ENCODE assay signal across 17 cellular contexts in the genomic region with DNA sequence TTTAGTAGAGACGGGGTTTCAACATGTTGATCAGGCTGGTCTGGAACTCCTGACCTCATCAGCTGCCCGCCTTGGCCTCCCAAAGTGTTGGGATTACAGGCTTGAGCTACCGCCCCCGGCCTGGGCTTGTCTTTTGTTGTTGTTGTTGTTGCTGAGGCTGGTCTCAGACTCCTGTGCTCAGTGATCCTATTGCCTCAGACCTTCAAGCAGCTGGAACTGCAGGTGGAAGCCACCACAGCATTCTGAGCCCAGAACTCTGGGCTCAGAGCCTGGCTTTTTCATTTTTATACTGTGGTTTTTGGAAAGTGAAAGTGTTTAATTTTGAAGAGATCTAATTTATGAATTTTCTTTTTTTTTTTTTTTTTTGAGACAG. TPM values are rescaled to one million over a fixed set of nuclear protein-coding genes. Genes with fewer than 3 reads are reported as not detected.
DNase-seq lines count a peak whose midpoint lies in the region; ATAC-seq, FAIRE-seq and TF ChIP-seq lines count a peak whose summit lies in the region.
"Had no signal": no experiment of that assay in that cellular context is flagged by ENCODE, and none has a peak within 500 bp of the region (broad histone marks: within the 10 kb centered on the region; RNA-seq: fewer than 3 reads in every experiment).

No MANE protein-coding gene starts in this region.

- no peak overlapping the region for H2BK15ac ChIP-seq in H1 (ENCODE audit: low read length)

- no peak overlapping the region for H4K91ac ChIP-seq in H1 (replicated peaks; ENCODE audit: insufficient read length, low read length)

- no peak overlapping the region for H3K4me3 ChIP-seq in breast epithelium
- no peak overlapping the region for H3K4me3 ChIP-seq in PC-9
- peak overlapping the region in 1 of 4 experiments; percentile 46; a peak in 2 of 8 replicates for H3K4me3 ChIP-seq in H1 (ENCODE audit: extremely low read depth in 1 of 4, insufficient read depth in 2 of 4, low read depth in 3 of 4, low read length in 4 of 4)
- no peak overlapping the region for H3K4me3 ChIP-seq in gastrocnemius medialis
- H3K4me3 ChIP-seq: A549, SK-N-MC had no signal

- FAIRE-seq in H1 (lab: Jason Lieb, UNC), result no peak
- FAIRE-seq: A549 had no signal

- no peaks in the 10 kb centered on the region for H3K9me3 ChIP-seq in breast epithelium
- no peaks in the 10 kb centered on the region for H3K9me3 ChIP-seq in PC-9 (ENCODE audit: insufficient read depth, low read depth)
- H3K9me3 ChIP-seq in H1 (ENCODE audit: insufficient read depth in 2 of 2, low read depth in 1 of 2, low read length in 1 of 2), result no peaks in the 10 kb centered on the region
- no peaks in the 10 kb centered on the region for H3K9me3 ChIP-seq in gastrocnemius medialis
- H3K9me3 ChIP-seq: A549 had no signal

- H4K5ac ChIP-seq in H1 (ENCODE audit: insufficient read length, low read depth, low read length), result no peak overlapping the region

- H3F3A ChIP-seq in PC-9 (ENCODE audit: insufficient read depth, low read depth), result 0 out of 2 replicates have a peak, but pooled peaks cover 5% of the 10 kb centered on the region

- in situ Hi-C loops in gastrocnemius medialis (cut with MboI; ENCODE audit: low sequenced_read_pairs in 4 of 4), result no loop called here

- no peaks in the 10 kb centered on the region for H3K79me1 ChIP-seq in H1 (ENCODE audit: low read depth, low read length)

- no peak overlapping the region for H3K56ac ChIP-seq in H1 (replicated peaks; ENCODE audit: insufficient read length, low read depth, low read length)

- peak overlapping the region; percentile 52; the same call in 1 of the 2 replicates for H2BK5ac ChIP-seq in H1 (ENCODE audit: low read depth, low read length)

- H3K27me3 ChIP-seq in breast epithelium, result no peaks in the 10 kb centered on the region
- no peaks in the 10 kb centered on the region for H3K27me3 ChIP-seq in PC-9 (ENCODE audit: insufficient read depth, low read depth)
- H3K27me3 ChIP-seq in H1 (replicated peaks in 1 of 4; ENCODE audit: control insufficient read depth in 3 of 4, extremely low read depth in 1 of 4, insufficient read depth in 3 of 4, low read length in 3 of 4), result no peaks in the 10 kb centered on the region
- H3K27me3 ChIP-seq in gastrocnemius medialis, result no peaks in the 10 kb centered on the region

- H2AK5ac ChIP-seq in H1 (ENCODE audit: low read depth, low read length), result peak overlapping the region; percentile 96; the same call in 1 of the 2 replicates

- H3K79me2 ChIP-seq in PC-9 (ENCODE audit: low read depth), result no peaks in the 10 kb centered on the region
- no peaks in the 10 kb centered on the region for H3K79me2 ChIP-seq in H1 (ENCODE audit: control insufficient read depth in 1 of 2, insufficient read depth in 2 of 2, low read length in 2 of 2)

- CTCF ChIA-PET in MCF 10A (lab: Yijun Ruan, JAX), result interaction anchor here (0.6 to 1.3 kb wide), 3 partner anchors 46 to 1098 kb away, joined by 3 to 4 read pairs (median 3); no protein-coding TSS in a partner anchor
- CTCF ChIA-PET in PC-9 (lab: Charles Lee), result no interaction called here
- CTCF ChIA-PET in H1 (lab: Charles Lee; ENCODE audit: partially characterized antibody), result interaction anchor here (1.2 to 1.8 kb wide), 3 partner anchors 19 to 47 kb away, joined by 3 to 7 read pairs (median 3); no protein-coding TSS in a partner anchor

- H3K27me3 Mint-ChIP-seq in MCF 10A (ENCODE audit: insufficient read depth, unreplicated experiment), result no peaks in the 10 kb centered on the region

- TF ChIP-seq RAD21 in H1 (IDR thresholded peaks at IDR 0.05 in 1 of 2, conservative IDR thresholded peaks at IDR 0.05 in 1 of 2; ENCODE audit: low read depth in 2 of 2, low read length in 2 of 2), result no peak

- intact Hi-C loops in breast epithelium (cut with DNase I; ENCODE audit: low total_unique reads) (no loop called here), MCF 10A (cut with micrococcal nuclease) (no loop called here), PC-9 (cut with micrococcal nuclease; ENCODE audit: unreplicated experiment) (no loop called here), gastrocnemius medialis (cut with DNase I; ENCODE audit: low total_unique reads) (no loop called here)

- peak overlapping the region; percentile 78 for H3K18ac ChIP-seq in H1 (ENCODE audit: extremely low read depth, low read length)

- BruUV-seq in MCF 10A (replicated peaks; lab: Mats Ljungman, UMichigan) (no TSS peak), PC-9 (replicated peaks; lab: Mats Ljungman, UMichigan) (no TSS peak)

- H4K20me1 ChIP-seq in PC-9 (ENCODE audit: insufficient read depth), result no peaks in the 10 kb centered on the region
- H4K20me1 ChIP-seq in H1 (replicated peaks in 1 of 2; ENCODE audit: control insufficient read depth in 1 of 2, insufficient read depth in 2 of 2, low read length in 2 of 2), result no peaks in the 10 kb centered on the region

- H3K4me2 ChIP-seq in PC-9 (peak overlapping the region; percentile 30; the same call in 1 of the 2 replicates), H1 (ENCODE audit: insufficient read depth in 1 of 2, low read depth in 2 of 2, low read length in 2 of 2) (peak overlapping the region; percentile 36 to 51; a peak in 3 of 4 replicates)

- H3K9me3 Mint-ChIP-seq in MCF 10A (ENCODE audit: unreplicated experiment), result no peaks in the 10 kb centered on the region
- H3K9me3 Mint-ChIP-seq: activated CD4-positive, alpha-beta memory T cell treated with anti-CD3 and anti-CD28 coated beads, Interleukin-2, amount 10 ng/mL, durations not matched to agents 7 days and 5 days had no signal

- H2BK120ac ChIP-seq in H1 (replicated peaks; ENCODE audit: low read depth, low read length), result peak overlapping the region; percentile 72

- peak overlapping the region; percentile 54 to 85 for H3K27ac ChIP-seq in breast epithelium
- no peak overlapping the region for H3K27ac ChIP-seq in PC-9
- no peak overlapping the region for H3K27ac ChIP-seq in H1 (ENCODE audit: low read depth, low read length)
- peak overlapping the region in 2 of 4 donors; percentile 5 to 42 for H3K27ac ChIP-seq in gastrocnemius medialis
- H3K27ac ChIP-seq: epithelial cell of prostate, SK-N-MC had no signal

- no peaks in the 10 kb centered on the region for H3K9me2 ChIP-seq in PC-9 (ENCODE audit: insufficient read depth)

- no peak overlapping the region for H2BK20ac ChIP-seq in H1 (ENCODE audit: low read length)

- H3K4me1 ChIP-seq in breast epithelium (peaks cover 0 to 3% of the 10 kb centered on the region in 2 donors), PC-9 (replicated peaks; ENCODE audit: insufficient read depth) (no peaks in the 10 kb centered on the region), H1 (replicated peaks in 1 of 4; ENCODE audit: control insufficient read depth in 3 of 4, insufficient read depth in 4 of 4, low read length in 3 of 4) (peaks cover 0 to 6% (median 3%) of the 10 kb centered on the region in 4 experiments; a peak in 5 of 7 replicates), gastrocnemius medialis (no peaks in the 10 kb centered on the region)

- TF ChIP-seq CTCF in breast epithelium (IDR thresholded peaks at IDR 0.05) (no peak), MCF 10A (IDR thresholded peaks at IDR 0.05; ENCODE audit: unreplicated experiment) (no peak), PC-9 (conservative IDR thresholded peaks at IDR 0.05) (no peak), H1 (IDR thresholded peaks at IDR 0.05; ENCODE audit: control extremely low read depth in 1 of 3, insufficient read depth in 1 of 3, low read depth in 1 of 3, low read length in 3 of 3) (no peak), gastrocnemius medialis (IDR thresholded peaks at IDR 0.05 in 4 of 5, conservative IDR thresholded peaks at IDR 0.05 in 1 of 5) (no peak), GM10266 (IDR thresholded peaks at IDR 0.05; ENCODE audit: control insufficient read depth, insufficient read depth, low read depth, missing control alignments) (no peak)

- DNase-seq in breast epithelium (ENCODE audit: low spot score in 2 of 2) (no peak), MCF 10A (ENCODE audit: unreplicated experiment) (no peak), PC-9 (no peak), H1 (ENCODE audit: low read depth in 1 of 2, low spot score in 2 of 2) (no peak), gastrocnemius medialis (peak; percentile 26 to 54), NCI-H748 treated with DMSO at 0.1 percent for 48 hours (lab: John Stamatoyannopoulos, UW) (no peak), GM10266 (ENCODE audit: extremely low spot score) (no peak)
- DNase-seq: activated CD4-positive, alpha-beta memory T cell treated with anti-CD3 and anti-CD28 coated beads, Interleukin-2, amount 10 ng/mL, durations not matched to agents 7 days and 5 days; activated T-cell treated with anti-CD3 and anti-CD28 coated beads, Interleukin-2, amount 50 U/mL, for 48 hours; left colon; NCI-H1105 treated with DMSO at 0.1 percent for 48 hours; stimulated activated CD4-positive, alpha-beta T cell treated with anti-CD3 and anti-CD28 coated beads, Interleukin-12 subunit alpha, Interleukin-12 subunit beta, amount 100 ng/mL, for 4 hours; stimulated activated naive CD4-positive, alpha-beta T cell treated with Interleukin-2 at 50 U/mL for 16 hours had no signal

- no peak overlapping the region for H4K8ac ChIP-seq in H1 (ENCODE audit: extremely low read depth, insufficient read depth, low read length)

- no peaks in the 10 kb centered on the region for H3K36me3 Mint-ChIP-seq in MCF 10A (ENCODE audit: insufficient read depth, unreplicated experiment)

- H3K14ac ChIP-seq in H1 (ENCODE audit: insufficient read length), result no peak overlapping the region

- H3K4me1 Mint-ChIP-seq in MCF 10A (ENCODE audit: insufficient read depth, unreplicated experiment), result peaks cover 6% of the 10 kb centered on the region

- H2AFZ ChIP-seq in PC-9, result no peak overlapping the region
- H2AFZ ChIP-seq in H1 (ENCODE audit: low read length), result no peak overlapping the region

- H3K9ac ChIP-seq in H1 (replicated peaks in 1 of 4; ENCODE audit: extremely low read depth in 1 of 4, low read depth in 3 of 4, low read length in 3 of 4), result no peak overlapping the region

- ATAC-seq in gastrocnemius medialis (peak; percentile 72 to 77), GM18511 (IDR thresholded peaks at IDR 0.05; ENCODE audit: unreplicated experiment) (no peak)

- H3K36me3 ChIP-seq in breast epithelium (no peaks in the 10 kb centered on the region), PC-9 (ENCODE audit: low read depth) (no peaks in the 10 kb centered on the region), H1 (ENCODE audit: control insufficient read depth in 2 of 4, insufficient read depth in 4 of 4, low read length in 3 of 4) (no peaks in the 10 kb centered on the region), gastrocnemius medialis (no peaks in the 10 kb centered on the region)

- no peak overlapping the region for H3K27ac Mint-ChIP-seq in MCF 10A (ENCODE audit: low read depth, unreplicated experiment)
- H3K27ac Mint-ChIP-seq: activated CD4-positive, alpha-beta memory T cell treated with anti-CD3 and anti-CD28 coated beads, Interleukin-2, amount 10 ng/mL, durations not matched to agents 7 days and 5 days had no signal

- 88% methylated on average over 4 of the region's 4 CpGs; no CpG with 5 or more reads in 1 of the 2 experiments for WGBS in H1 (ENCODE audit: extremely low coverage in 1 of 2, insufficient coverage in 1 of 2, insufficient read length in 1 of 2, insufficient replicate concordance in 2 of 2, low coverage in 1 of 2, low lambda C conversion rate in 2 of 2, missing lambda C conversion rate in 1 of 2), 2 experiments

- no peaks in the 10 kb centered on the region for H3K23me2 ChIP-seq in H1 (ENCODE audit: low read depth, low read length)

- no peak overlapping the region for H3K4ac ChIP-seq in H1 (replicated peaks; ENCODE audit: insufficient read length, low read depth, low read length)

- H2BK12ac ChIP-seq in H1 (ENCODE audit: low read depth, low read length), result no peak overlapping the region; the same call in 1 of the 2 replicates

- no peak overlapping the region for H3K23ac ChIP-seq in H1 (ENCODE audit: insufficient read length)

- TF ChIP-seq POLR2A in breast epithelium (IDR thresholded peaks at IDR 0.05) (no peak), H1 (IDR thresholded peaks at IDR 0.05; ENCODE audit: control extremely low read depth in 1 of 2, low read depth in 2 of 2, low read length in 2 of 2) (no peak), gastrocnemius medialis (IDR thresholded peaks at IDR 0.05) (no peak)

- TF ChIP-seq EP300 in H1 (IDR thresholded peaks at IDR 0.05; ENCODE audit: borderline replicate concordance in 1 of 2, low read depth in 2 of 2, low read length in 2 of 2), result no peak

- POLR2A ChIA-PET in MCF 10A (lab: Yijun Ruan, JAX), result interaction anchor here (0.9 to 5.0 kb wide), 2 partner anchors 8 to 16 kb away, joined by 3 to 48 read pairs; a partner anchor contains a TSS
- POLR2A ChIA-PET in PC-9 (lab: Charles Lee; ENCODE audit: unreplicated experiment), result no interaction called here
- POLR2A ChIA-PET in H1 (lab: Charles Lee; ENCODE audit: partially characterized antibody), result interaction anchor here (1.0 to 9.4 kb wide), 4 partner anchors 10 to 18 kb away, joined by 12 to 62 read pairs (median 26); a partner anchor contains a TSS

- no peak overlapping the region for H3K4me3 Mint-ChIP-seq in MCF 10A (ENCODE audit: unreplicated experiment)
- H3K4me3 Mint-ChIP-seq: activated CD4-positive, alpha-beta memory T cell treated with anti-CD3 and anti-CD28 coated beads, Interleukin-2, amount 10 ng/mL, durations not matched to agents 7 days and 5 days had no signal

RNA-seq across cellular contexts. Expression of a gene that starts 16.2 kb away (rescaled TPM):
- 100 to 1,000 TPM in 2 of 3 donors, 10 to 100 TPM in 1; 73.8 to 136 (median 101) TPM for total RNA-seq in breast epithelium
- 110 and 124 TPM in 2 replicates for total RNA-seq in MCF 10A (2022)
- 137 and 182 TPM in 2 replicates for total RNA-seq in PC-9 (2021)
- total RNA-seq in H1 (2021; fragmentation: NEBNext Ultra II Directional; extraction: Animal tissue kit (Norgen Biotek cat#: 25700)), result 270 and 295 TPM in 2 replicates
- 117 and 166 TPM in 2 replicates for polyA plus RNA-seq in H1 (2011; rRNA removed)
- 170 TPM for polyA plus RNA-seq in H1 (2011; cell fraction: cytosol; rRNA removed)
- polyA plus RNA-seq in H1 (2011; cell fraction: nucleus; rRNA removed), result 108 TPM
- polyA plus RNA-seq in H1 (2012, experiment 1 of 2), result 237 to 389 TPM (median 263 TPM) in 4 replicates
- 129 TPM for polyA plus RNA-seq in H1 (2012, experiment 2 of 2)
- 323 TPM for polyA plus RNA-seq in H1 (2013, experiment 1 of 2)
- 304 TPM for polyA plus RNA-seq in H1 (2013, experiment 2 of 2)
- 66.6 and 92.4 TPM in 2 replicates for polyA minus RNA-seq in H1 (2011; rRNA and poly(A)+ RNA removed)
- polyA minus RNA-seq in H1 (2011; cell fraction: cytosol; rRNA and poly(A)+ RNA removed), result 170 TPM
- 112 TPM for polyA minus RNA-seq in H1 (2011; cell fraction: nucleus; rRNA and poly(A)+ RNA removed)
- 100 to 1,000 TPM; 130 to 269 (median 188) TPM for total RNA-seq in gastrocnemius medialis

Comparison
In these comparisons a context has a peak if more than half of its experiments do, and no peak if none do; other contexts are left out.
1. DNase-seq: peak in gastrocnemius medialis (2 of 2); none in breast epithelium (0 of 2), MCF 10A (single experiment), PC-9 (0 of 2), H1 (0 of 2), NCI-H748 treated with DMSO at 0.1 percent for 48 hours (single experiment) and GM10266 (single experiment).
2. H3K27ac ChIP-seq: peak in breast epithelium (2 of 2); none in PC-9 (single experiment) and H1 (single experiment).